ENCODE assay signal across 12 cellular contexts in genomic region chr10:5945203-5945534, GRCh38. TPM values are rescaled to one million over a fixed set of nuclear protein-coding genes. Genes with fewer than 3 reads are reported as not detected.
DNase-seq lines count a peak whose midpoint lies in the region; ATAC-seq, FAIRE-seq and TF ChIP-seq lines count a peak whose summit lies in the region.
"Had no signal": no experiment of that assay in that cellular context is flagged by ENCODE, and none has a peak within 500 bp of the region (broad histone marks: within the 10 kb centered on the region; RNA-seq: fewer than 3 reads in every experiment).

No MANE protein-coding gene starts in this region.

- no peak overlapping the region for H3K4me3 ChIP-seq in GM12878
- peak overlapping the region; percentile 15 to 39 (median 33) for H3K4me3 ChIP-seq in keratinocyte (ENCODE audit: control insufficient read depth in 2 of 3, extremely low read depth in 1 of 3, insufficient read depth in 2 of 3, low read depth in 1 of 3, low read length in 3 of 3)
- peak overlapping the region in 2 of 4 donors; percentile 39 to 41 for H3K4me3 ChIP-seq in gastrocnemius medialis
- H3K4me3 ChIP-seq: HAP-1 had no signal

- WGBS in GM12878 (ENCODE audit: insufficient coverage, insufficient replicate concordance, low lambda C conversion rate, missing lambda C conversion rate): 89% methylated on average over 10 of the region's 10 CpGs

- no peak for FAIRE-seq in GM12878 (lab: Jason Lieb, UNC)
- no peak for FAIRE-seq in keratinocyte (lab: Jason Lieb, UNC)

- H3K27me3 ChIP-seq in GM12878 (replicated peaks in 1 of 2; ENCODE audit: control insufficient read depth in 2 of 2, insufficient read depth in 2 of 2, low read length in 1 of 2) (no peaks in the 10 kb centered on the region), keratinocyte (ENCODE audit: control insufficient read depth, extremely low read depth, insufficient read depth, low read length) (no peaks in the 10 kb centered on the region), gastrocnemius medialis (no peaks in the 10 kb centered on the region)

- peaks cover 6 to 17% (median 6%) of the 10 kb centered on the region in 4 donors for H3K4me1 Mint-ChIP-seq in naive thymus-derived CD8-positive, alpha-beta T cell

- no peaks in the 10 kb centered on the region for H3K4me1 ChIP-seq in GM12878 (ENCODE audit: control insufficient read depth, insufficient read depth, low read length)
- H3K4me1 ChIP-seq in keratinocyte (ENCODE audit: control insufficient read depth, extremely low read depth, insufficient read depth, low read length): peaks cover 45% of the 10 kb centered on the region
- peaks cover 16 to 30% of the 10 kb centered on the region in 2 donors for H3K4me1 ChIP-seq in gastrocnemius medialis
- H3K4me1 ChIP-seq: HAP-1 had no signal

- no peaks in the 10 kb centered on the region for H3K9me1 ChIP-seq in keratinocyte (ENCODE audit: control insufficient read depth, extremely low read depth, insufficient read depth, low read length)

- H3K27ac ChIP-seq in C4-2B (peak overlapping the region; percentile 44), GM12878 (ENCODE audit: control insufficient read depth, insufficient read depth) (no peak overlapping the region), keratinocyte (ENCODE audit: control insufficient read depth, insufficient read depth, low read length) (peak overlapping the region; percentile 53), gastrocnemius medialis (peak overlapping the region; percentile 69 to 74 (median 72))

- H3K4me3 Mint-ChIP-seq in naive thymus-derived CD8-positive, alpha-beta T cell: peak overlapping the region in 3 of 10 donors; percentile 24 to 64 (median 55)
- H3K4me3 Mint-ChIP-seq: CD8-positive, alpha-beta T cell had no signal

- no peak for TF ChIP-seq POLR2A in GM12878 (IDR thresholded peaks at IDR 0.05; ENCODE audit: low read depth, low read length)
- no peak for TF ChIP-seq POLR2A in gastrocnemius medialis (IDR thresholded peaks at IDR 0.05)

- RAD21 ChIA-PET in GM12878 (lab: Charles Lee; ENCODE audit: unreplicated experiment): interaction anchor here (0.5 to 1.5 kb wide), 2 partner anchors 8 to 53 kb away, joined by 3 read pairs; no protein-coding TSS in a partner anchor

- SMC1A ChIA-PET in GM12878 (lab: Charles Lee; ENCODE audit: uncharacterized antibody, unreplicated experiment): no interaction called here

- no peaks in the 10 kb centered on the region for H3K27me3 Mint-ChIP-seq in naive thymus-derived CD8-positive, alpha-beta T cell

- H3K79me2 ChIP-seq in GM12878 (ENCODE audit: control insufficient read depth, insufficient read depth, low read length): no peaks in the 10 kb centered on the region
- no peaks in the 10 kb centered on the region for H3K79me2 ChIP-seq in keratinocyte (ENCODE audit: control insufficient read depth, insufficient read depth, low read length)

- in situ Hi-C loops in GM12878 (cut with MboI) (no loop called here), gastrocnemius medialis (cut with MboI; ENCODE audit: low sequenced_read_pairs in 4 of 4) (no loop called here)

- intact Hi-C loops in GM12878 (cut with micrococcal nuclease; ENCODE audit: unreplicated experiment) (no loop called here), gastrocnemius medialis (cut with DNase I; ENCODE audit: low total_unique reads) (loop anchor here (2.0 kb wide), 2 partner anchors 32 to 54 kb away; partner anchors contain the start of genes FBH1 and IL15RA)

- no peaks in the 10 kb centered on the region for H3K9me3 Mint-ChIP-seq in naive thymus-derived CD8-positive, alpha-beta T cell
- H3K9me3 Mint-ChIP-seq: CD8-positive, alpha-beta T cell had no signal

- H3K36me3 Mint-ChIP-seq in naive thymus-derived CD8-positive, alpha-beta T cell: no peaks in the 10 kb centered on the region
- H3K36me3 Mint-ChIP-seq: CD8-positive, alpha-beta T cell had no signal

- POLR2A ChIA-PET in GM12878 (lab: Charles Lee): no interaction called here
- POLR2A ChIA-PET in naive thymus-derived CD8-positive, alpha-beta T cell (lab: Charles Lee): interaction anchor here (0.6 kb wide), 1 partner anchor 11 kb away, joined by 3 read pairs; no protein-coding TSS in a partner anchor

- TF ChIP-seq CTCF in C4-2B (conservative IDR thresholded peaks at IDR 0.05) (no peak), GM12878 (IDR thresholded peaks at IDR 0.05 in 2 of 3, conservative IDR thresholded peaks at IDR 0.05 in 1 of 3; ENCODE audit: control insufficient read depth in 2 of 3, extremely low read depth in 1 of 3, insufficient read depth in 1 of 3, low read depth in 3 of 3, low read length in 3 of 3) (no peak), keratinocyte (optimal IDR thresholded peaks at IDR 0.05 in 1 of 3, IDR thresholded peaks at IDR 0.05 in 1 of 3, conservative IDR thresholded peaks at IDR 0.05 in 1 of 3; ENCODE audit: extremely low read depth in 1 of 3, insufficient read depth in 2 of 3, low read length in 3 of 3) (no peak), gastrocnemius medialis (IDR thresholded peaks at IDR 0.05 in 4 of 5, conservative IDR thresholded peaks at IDR 0.05 in 1 of 5) (no peak)

- BruUV-seq in GM12878 (replicated peaks; lab: Mats Ljungman, UMichigan): no TSS peak

- H3K9ac ChIP-seq in GM12878 (ENCODE audit: control insufficient read depth, insufficient read depth, low read length) (no peak overlapping the region), keratinocyte (ENCODE audit: control insufficient read depth, extremely low read depth, insufficient read depth, low read length) (peak overlapping the region; percentile 51)

- CTCF ChIA-PET in GM12878 (lab: Yijun Ruan, JAX): interaction anchor here (1.3 kb wide), 1 partner anchor 16 kb away, joined by 3 read pairs; no protein-coding TSS in a partner anchor

- dilution Hi-C loops in keratinocyte (cut with MboI; ENCODE audit: extremely low pct_ligation_motif_present, low sequenced_read_pairs): no loop called here

- DNase-seq in GM12878 (ENCODE audit: low read depth, low spot score) (no peak), keratinocyte (ENCODE audit: low read depth, low spot score) (no peak), gastrocnemius medialis (no peak), NCI-H1105 (lab: John Stamatoyannopoulos, UW) (no peak), inferior parietal cortex (ENCODE audit: extremely low spot score) (no peak)
- DNase-seq in naive thymus-derived CD8-positive, alpha-beta T cell: no peak
- DNase-seq: CD8-positive, alpha-beta T cell; effector memory CD4-positive, alpha-beta T cell; NCI-H2227 treated with DMSO at 0.1 percent for 48 hours had no signal

- H2AFZ ChIP-seq in GM12878 (ENCODE audit: control insufficient read depth, low read depth, low read length): no peak overlapping the region
- H2AFZ ChIP-seq in keratinocyte (ENCODE audit: control insufficient read depth, low read length): peak overlapping the region; percentile 77

- ATAC-seq in GM12878: no peak
- ATAC-seq in gastrocnemius medialis: no peak
- no peak for ATAC-seq in activated CD4-positive, CD25-positive, alpha-beta regulatory T cell treated with anti-CD3 and anti-CD28 coated beads, Interleukin-2, amount 50 U/mL, for 24 hours
- ATAC-seq in naive thymus-derived CD8-positive, alpha-beta T cell: no peak
- ATAC-seq: CD8-positive, alpha-beta T cell had no signal

- no peak overlapping the region for H3K27ac Mint-ChIP-seq in naive thymus-derived CD8-positive, alpha-beta T cell
- H3K27ac Mint-ChIP-seq: CD8-positive, alpha-beta T cell had no signal

- peak overlapping the region; percentile 20; the same call in 1 of the 2 replicates for H3K4me2 ChIP-seq in GM12878 (ENCODE audit: control insufficient read depth, insufficient read depth)
- H3K4me2 ChIP-seq in keratinocyte (ENCODE audit: control insufficient read depth, extremely low read depth, insufficient read depth, low read depth, low read length): peak overlapping the region; percentile 85

- no peaks in the 10 kb centered on the region; the same call in 1 of the 3 replicates for H3K9me3 ChIP-seq in GM12878 (replicated peaks; ENCODE audit: control insufficient read depth, insufficient read depth, low read length)
- no peaks in the 10 kb centered on the region for H3K9me3 ChIP-seq in keratinocyte (ENCODE audit: control insufficient read depth, low read depth, low read length)
- H3K9me3 ChIP-seq in gastrocnemius medialis: no peaks in the 10 kb centered on the region
- H3K9me3 ChIP-seq: HAP-1 had no signal

- H3K36me3 ChIP-seq in GM12878 (ENCODE audit: control insufficient read depth in 2 of 2, insufficient read depth in 2 of 2, low read length in 1 of 2) (no peaks in the 10 kb centered on the region), keratinocyte (ENCODE audit: control insufficient read depth in 2 of 2, extremely low read depth in 1 of 2, insufficient read depth in 2 of 2, low read length in 2 of 2) (no peaks in the 10 kb centered on the region), gastrocnemius medialis (no peaks in the 10 kb centered on the region)
- H3K36me3 ChIP-seq: HAP-1 had no signal

- H4K20me1 ChIP-seq in GM12878 (ENCODE audit: control insufficient read depth, insufficient read depth): no peaks in the 10 kb centered on the region
- H4K20me1 ChIP-seq in keratinocyte (ENCODE audit: control insufficient read depth, extremely low read depth, insufficient read depth, low read length): no peaks in the 10 kb centered on the region

- TF ChIP-seq EP300 in GM12878 (IDR thresholded peaks at IDR 0.05; ENCODE audit: borderline replicate concordance in 1 of 2, control insufficient read depth in 1 of 2, low read depth in 2 of 2, low read length in 2 of 2): no peak

- no peak for TF ChIP-seq RAD21 in GM12878 (IDR thresholded peaks at IDR 0.05; ENCODE audit: insufficient read depth, low read depth, low read length)

RNA-seq across cellular contexts. Expression of gene IL15RA, which starts 32.2 kb away (rescaled TPM):
- 16.9 and 18.2 TPM in 2 replicates for total RNA-seq in GM12878 (2013; cell fraction: nucleolus; rRNA removed)
- total RNA-seq in GM12878 (2014; rRNA removed): 14.7 and 15.2 TPM in 2 replicates
- total RNA-seq in GM12878 (2014; rRNA removed; fragmentation: Illumina TruSeq; extraction: Trizol): 6.5 and 7.7 TPM in 2 replicates
- 9.9 and 12.1 TPM in 2 replicates for total RNA-seq in GM12878 (2021)
- polyA plus RNA-seq in GM12878 (2011; ENCODE audit: low read depth): 4.5 TPM
- polyA plus RNA-seq in GM12878 (2011; rRNA removed): 6.5 and 12.0 TPM in 2 replicates
- 14.3 and 16.3 TPM in 2 replicates for polyA plus RNA-seq in GM12878 (2011; cell fraction: cytosol; rRNA removed)
- polyA plus RNA-seq in GM12878 (2011; cell fraction: nucleus; rRNA removed): 14.8 and 16.5 TPM in 2 replicates
- polyA plus RNA-seq in GM12878 (2012): 8.6 and 11.8 TPM in 2 replicates
- 7.8 and 9.8 TPM in 2 replicates for polyA plus RNA-seq in GM12878 (2014; fragmentation: Illumina TruSeq; extraction: Trizol)
- 1 to 10 TPM; 2.0 to 4.2 TPM for polyA plus RNA-seq in GM12878 (2014; fragmentation: Nextera tagmentation; extraction: Ambion mirVana)
- polyA plus RNA-seq in GM12878 (2014; rRNA removed): 13.3 and 14.8 TPM in 2 replicates
- 10 to 100 TPM; 13.8 to 14.6 TPM for polyA plus RNA-seq in GM12878 (2016; fragmentation: Nextera tagmentation; extraction: Ambion mirVana)
- polyA minus RNA-seq in GM12878 (2011; rRNA and poly(A)+ RNA removed): 5.0 and 8.7 TPM in 2 replicates
- polyA minus RNA-seq in GM12878 (2011; cell fraction: cytosol; rRNA and poly(A)+ RNA removed): 2.7 and 4.3 TPM in 2 replicates
- 1.9 and 4.3 TPM in 2 replicates for polyA minus RNA-seq in GM12878 (2011; cell fraction: nucleus; rRNA and poly(A)+ RNA removed)
- 3.1 to 4.9 TPM (median 3.8 TPM) in 3 replicates for polyA plus RNA-seq in keratinocyte
- polyA plus RNA-seq in keratinocyte (2011; ENCODE audit: low read depth): 0.49 TPM
- 3.5 and 5.2 TPM in 2 replicates for polyA plus RNA-seq in keratinocyte (2011; cell fraction: cytosol; rRNA removed)
- 7.2 and 11.1 TPM in 2 replicates for polyA plus RNA-seq in keratinocyte (2011; cell fraction: nucleus; rRNA removed)
- polyA plus RNA-seq in keratinocyte (2012; ENCODE audit: low replicate concordance): 4.1 and 5.0 TPM in 2 replicates
- polyA minus RNA-seq in keratinocyte: 2.3 to 8.4 TPM (median 3.1 TPM) in 3 replicates
- 4.8 TPM for polyA minus RNA-seq in keratinocyte (2011; cell fraction: cytosol; rRNA and poly(A)+ RNA removed)
- polyA minus RNA-seq in keratinocyte (2011; cell fraction: nucleus; rRNA and poly(A)+ RNA removed): 2.0 and 3.1 TPM in 2 replicates
- total RNA-seq in gastrocnemius medialis: 10 to 100 TPM; 13.1 to 17.6 (median 15.6) TPM
- 1 to 10 TPM; 3.6 to 5.4 TPM for total RNA-seq in naive thymus-derived CD8-positive, alpha-beta T cell
- 1 to 10 TPM; 3.6 to 4.7 (median 3.8) TPM for polyA plus RNA-seq in naive thymus-derived CD8-positive, alpha-beta T cell

RNA-seq across cellular contexts. Expression of gene FBH1, which starts 55.1 kb away (rescaled TPM):
- total RNA-seq in GM12878 (2013; cell fraction: nucleolus; rRNA removed): 158 and 181 TPM in 2 replicates
- total RNA-seq in GM12878 (2014; rRNA removed) (45.1 and 51.9 TPM in 2 replicates), GM12878 (2014; rRNA removed; fragmentation: Illumina TruSeq; extraction: Trizol) (54.6 and 60.9 TPM in 2 replicates), GM12878 (2021) (58.7 and 66.8 TPM in 2 replicates), gastrocnemius medialis (10 to 100 TPM; 62.6 to 96.9 (median 68.2) TPM)
- 33.1 TPM for polyA plus RNA-seq in GM12878 (2011; ENCODE audit: low read depth)
- polyA plus RNA-seq in GM12878 (2011; rRNA removed) (40.6 and 49.2 TPM in 2 replicates), GM12878 (2014; fragmentation: Illumina TruSeq; extraction: Trizol) (34.4 and 37.9 TPM in 2 replicates), GM12878 (2014; fragmentation: Nextera tagmentation; extraction: Ambion mirVana) (10 to 100 TPM in 1 of 2 experiments, 1 to 10 TPM in 1; 6.1 to 19.0 TPM), GM12878 (2014; rRNA removed) (42.0 and 44.4 TPM in 2 replicates), GM12878 (2016; fragmentation: Nextera tagmentation; extraction: Ambion mirVana) (10 to 100 TPM; 67.4 to 67.6 TPM), keratinocyte (55.9 to 70.0 TPM (median 61.8 TPM) in 3 replicates)
- polyA plus RNA-seq in GM12878 (2011; cell fraction: cytosol; rRNA removed): 47.8 and 53.8 TPM in 2 replicates
- polyA plus RNA-seq in GM12878 (2011; cell fraction: nucleus; rRNA removed): 93.4 and 100.0 TPM in 2 replicates
- polyA plus RNA-seq in GM12878 (2012): 39.6 and 40.3 TPM in 2 replicates
- polyA minus RNA-seq in GM12878 (2011; rRNA and poly(A)+ RNA removed): 110 and 113 TPM in 2 replicates
- polyA minus RNA-seq in GM12878 (2011; cell fraction: cytosol; rRNA and poly(A)+ RNA removed): 22.3 and 33.1 TPM in 2 replicates
- 38.8 and 57.9 TPM in 2 replicates for polyA minus RNA-seq in GM12878 (2011; cell fraction: nucleus; rRNA and poly(A)+ RNA removed)
- 78.7 TPM for polyA plus RNA-seq in keratinocyte (2011; ENCODE audit: low read depth)
- polyA plus RNA-seq in keratinocyte (2011; cell fraction: cytosol; rRNA removed): 62.0 and 66.6 TPM in 2 replicates
- 128 and 134 TPM in 2 replicates for polyA plus RNA-seq in keratinocyte (2011; cell fraction: nucleus; rRNA removed)
- polyA plus RNA-seq in keratinocyte (2012; ENCODE audit: low replicate concordance): 42.4 and 43.7 TPM in 2 replicates
- 132 to 146 TPM (median 141 TPM) in 3 replicates for polyA minus RNA-seq in keratinocyte
- 88.1 TPM for polyA minus RNA-seq in keratinocyte (2011; cell fraction: cytosol; rRNA and poly(A)+ RNA removed)
- polyA minus RNA-seq in keratinocyte (2011; cell fraction: nucleus; rRNA and poly(A)+ RNA removed): 57.0 and 97.7 TPM in 2 replicates
- total RNA-seq in naive thymus-derived CD8-positive, alpha-beta T cell: 10 to 100 TPM; 89.1 to 94.1 TPM
- 10 to 100 TPM; 48.4 to 76.5 (median 50.5) TPM for polyA plus RNA-seq in naive thymus-derived CD8-positive, alpha-beta T cell

RNA-seq across cellular contexts. Expression of gene ANKRD16, which starts 55.5 kb away (rescaled TPM):
- 37.5 and 42.1 TPM in 2 replicates for total RNA-seq in GM12878 (2013; cell fraction: nucleolus; rRNA removed)
- total RNA-seq in GM12878 (2014; rRNA removed): 10.5 and 11.2 TPM in 2 replicates
- 3.5 and 4.6 TPM in 2 replicates for total RNA-seq in GM12878 (2014; rRNA removed; fragmentation: Illumina TruSeq; extraction: Trizol)
- 9.0 and 9.5 TPM in 2 replicates for total RNA-seq in GM12878 (2021)
- 3.3 TPM for polyA plus RNA-seq in GM12878 (2011; ENCODE audit: low read depth)
- polyA plus RNA-seq in GM12878 (2011; rRNA removed): 8.7 and 13.6 TPM in 2 replicates
- polyA plus RNA-seq in GM12878 (2011; cell fraction: cytosol; rRNA removed): 10.6 and 15.0 TPM in 2 replicates
- polyA plus RNA-seq in GM12878 (2011; cell fraction: nucleus; rRNA removed): 27.7 and 29.6 TPM in 2 replicates
- 5.7 and 6.1 TPM in 2 replicates for polyA plus RNA-seq in GM12878 (2012)
- 4.3 and 5.2 TPM in 2 replicates for polyA plus RNA-seq in GM12878 (2014; fragmentation: Illumina TruSeq; extraction: Trizol)
- polyA plus RNA-seq in GM12878 (2014; fragmentation: Nextera tagmentation; extraction: Ambion mirVana): 1 to 10 TPM; 1.4 to 2.9 TPM
- 7.9 and 9.3 TPM in 2 replicates for polyA plus RNA-seq in GM12878 (2014; rRNA removed)
- 1 to 10 TPM in 1 of 2 experiments, under 1 TPM in 1; 0.57 to 4.2 TPM for polyA plus RNA-seq in GM12878 (2016; fragmentation: Nextera tagmentation; extraction: Ambion mirVana)
- polyA minus RNA-seq in GM12878 (2011; rRNA and poly(A)+ RNA removed): 24.7 and 29.2 TPM in 2 replicates
- 4.0 and 6.1 TPM in 2 replicates for polyA minus RNA-seq in GM12878 (2011; cell fraction: cytosol; rRNA and poly(A)+ RNA removed)
- 13.4 and 22.9 TPM in 2 replicates for polyA minus RNA-seq in GM12878 (2011; cell fraction: nucleus; rRNA and poly(A)+ RNA removed)
- 5.4 to 6.2 TPM (median 6.0 TPM) in 3 replicates for polyA plus RNA-seq in keratinocyte
- 2.2 TPM for polyA plus RNA-seq in keratinocyte (2011; ENCODE audit: low read depth)
- 2.5 and 2.7 TPM in 2 replicates for polyA plus RNA-seq in keratinocyte (2011; cell fraction: cytosol; rRNA removed)
- 6.3 and 6.6 TPM in 2 replicates for polyA plus RNA-seq in keratinocyte (2011; cell fraction: nucleus; rRNA removed)
- 1.6 and 4.9 TPM in 2 replicates for polyA plus RNA-seq in keratinocyte (2012; ENCODE audit: low replicate concordance)
- polyA minus RNA-seq in keratinocyte: 8.1 to 26.6 TPM (median 11.4 TPM) in 3 replicates
- 3.1 TPM for polyA minus RNA-seq in keratinocyte (2011; cell fraction: cytosol; rRNA and poly(A)+ RNA removed)
- 5.4 and 7.4 TPM in 2 replicates for polyA minus RNA-seq in keratinocyte (2011; cell fraction: nucleus; rRNA and poly(A)+ RNA removed)
- 1 to 10 TPM; 1.4 to 5.4 (median 3.8) TPM for total RNA-seq in gastrocnemius medialis
- 1 to 10 TPM; 8.4 to 9.2 TPM for total RNA-seq in naive thymus-derived CD8-positive, alpha-beta T cell
- 1 to 10 TPM; 3.0 to 5.9 (median 5.8) TPM for polyA plus RNA-seq in naive thymus-derived CD8-positive, alpha-beta T cell
